Comparison of ENCODE assay signal across 24 cellular contexts in genomic region chr9:121191235-121191634, GRCh38. TPM values are rescaled to one million over a fixed set of nuclear protein-coding genes. Genes with fewer than 3 reads are reported as not detected.
DNase-seq lines count a peak whose midpoint lies in the region; ATAC-seq and TF ChIP-seq lines count a peak whose summit lies in the region.
"Had no signal": no experiment of that assay in that cellular context is flagged by ENCODE, and none has a peak within 500 bp of the region (broad histone marks: within the 10 kb centered on the region; RNA-seq: fewer than 3 reads in every experiment).

No MANE protein-coding gene starts in this region.

- no peak for DNase-seq in left ventricle myocardium superior
- no peak for DNase-seq in left ventricle myocardium inferior
- DNase-seq in immature natural killer cell, result no peak
- DNase-seq in stimulated activated naive B cell treated with anti-CD40 and anti-IgM and Interleukin-4, amounts not matched to agents 10 μg/mL and 1 μg/mL and 100 μg/mL, for 72 hours, result no peak
- DNase-seq in BE2C, result no peak
- DNase-seq in stimulated activated CD4-positive, alpha-beta T cell treated with anti-CD3 and anti-CD28 coated beads, Interleukin-12 subunit alpha, Interleukin-12 subunit beta, amount 100 ng/mL, for 4 hours, result no peak
- DNase-seq: activated CD4-positive, alpha-beta T cell treated with anti-CD3 and anti-CD28 coated beads for 48 hours; GM23248; midbrain; NCI-H1105; NCI-H187 treated with DMSO at 0.1 percent for 48 hours; NCI-H2171 treated with DMSO at 0.1 percent for 48 hours; NCI-H510A treated with DMSO at 0.1 percent for 48 hours; nephron progenitor cell; pancreas; PC-9; spleen; stimulated activated CD4-positive, alpha-beta T cell treated with anti-CD3 and anti-CD28 coated beads, Interleukin-4, amount 100 ng/mL, for 1 hour; T-helper 9 cell had no signal

- peaks cover 97% of the 10 kb centered on the region for H3K4me1 ChIP-seq in left ventricle myocardium inferior
- peaks cover 90% of the 10 kb centered on the region for H3K4me1 ChIP-seq in OCI-LY1 (ENCODE audit: insufficient read depth, low read length, severe bottlenecking)
- H3K4me1 ChIP-seq in BE2C, result peaks cover 6% of the 10 kb centered on the region

- ATAC-seq in left ventricle myocardium superior, result peak; percentile 17
- ATAC-seq in stimulated activated naive B cell treated with anti-CD40 and anti-IgM and Interleukin-4, amounts not matched to agents 10 μg/mL and 1 μg/mL and 100 μg/mL, for 72 hours (replicated peaks), result no peak
- ATAC-seq: pancreas; Right ventricle myocardium inferior; stimulated activated memory B cell treated with anti-CD40 and anti-IgM and Interleukin-4, amounts not matched to agents 10 μg/mL and 1 μg/mL and 100 μg/mL, for 72 hours had no signal

- H3K27me3 ChIP-seq in left ventricle myocardium inferior (ENCODE audit: low read depth) (no peaks in the 10 kb centered on the region), OCI-LY1 (ENCODE audit: insufficient read depth, low read length) (no peaks in the 10 kb centered on the region), BE2C (no peaks in the 10 kb centered on the region)
- H3K27me3 ChIP-seq: pancreas, spleen had no signal

- no peaks in the 10 kb centered on the region for H3K9me3 ChIP-seq in left ventricle myocardium inferior (replicated peaks)
- H3K9me3 ChIP-seq in OCI-LY1 (ENCODE audit: low read length), result no peaks in the 10 kb centered on the region
- H3K9me3 ChIP-seq in BE2C, result no peaks in the 10 kb centered on the region
- H3K9me3 ChIP-seq: pancreas, spleen had no signal

- peaks cover 2% of the 10 kb centered on the region for H3K36me3 ChIP-seq in left ventricle myocardium inferior
- peaks cover 30% of the 10 kb centered on the region; the same call in 1 of the 2 replicates for H3K36me3 ChIP-seq in OCI-LY1 (ENCODE audit: insufficient read depth, low read length)
- peaks cover 16% of the 10 kb centered on the region for H3K36me3 ChIP-seq in BE2C

- H3F3A ChIP-seq in OCI-LY1 (ENCODE audit: insufficient read depth, low read length), result no peaks in the 10 kb centered on the region

- TF ChIP-seq CTCF in left ventricle myocardium inferior (IDR thresholded peaks at IDR 0.05; ENCODE audit: borderline replicate concordance) (no peak), OCI-LY1 (IDR thresholded peaks at IDR 0.05; ENCODE audit: low read length) (no peak), BE2C (IDR thresholded peaks at IDR 0.05; ENCODE audit: low read depth, low read length) (no peak)

- H3K27me3 Mint-ChIP-seq in immature natural killer cell (ENCODE audit: low read depth in 3 of 3), result no peaks in the 10 kb centered on the region
- H3K27me3 Mint-ChIP-seq in stimulated activated naive B cell treated with anti-CD40 and anti-IgM and Interleukin-4, amounts not matched to agents 10 μg/mL and 1 μg/mL and 100 μg/mL, for 72 hours, result no peaks in the 10 kb centered on the region
- H3K27me3 Mint-ChIP-seq: brain; stimulated activated memory B cell treated with anti-CD40 and anti-IgM and Interleukin-4, amounts not matched to agents 10 μg/mL and 1 μg/mL and 100 μg/mL, for 72 hours had no signal

- H3K9me3 Mint-ChIP-seq in immature natural killer cell, result no peaks in the 10 kb centered on the region
- no peaks in the 10 kb centered on the region for H3K9me3 Mint-ChIP-seq in stimulated activated naive B cell treated with anti-CD40 and anti-IgM and Interleukin-4, amounts not matched to agents 10 μg/mL and 1 μg/mL and 100 μg/mL, for 72 hours
- H3K9me3 Mint-ChIP-seq: brain; nephron progenitor cell; stimulated activated memory B cell treated with anti-CD40 and anti-IgM and Interleukin-4, amounts not matched to agents 10 μg/mL and 1 μg/mL and 100 μg/mL, for 72 hours had no signal

- H3K9ac ChIP-seq in OCI-LY1 (ENCODE audit: low read length), result no peak overlapping the region
- H3K9ac ChIP-seq: GM23248 had no signal

- peak overlapping the region in 3 of 6 donors; percentile 19 to 29 (median 22) for H3K27ac Mint-ChIP-seq in immature natural killer cell
- H3K27ac Mint-ChIP-seq in stimulated activated naive B cell treated with anti-CD40 and anti-IgM and Interleukin-4, amounts not matched to agents 10 μg/mL and 1 μg/mL and 100 μg/mL, for 72 hours, result peak overlapping the region; percentile 31
- H3K27ac Mint-ChIP-seq: brain, nephron progenitor cell had no signal

- intact Hi-C loops in left ventricle myocardium superior (cut with micrococcal nuclease) (no loop called here), left ventricle myocardium inferior (cut with micrococcal nuclease) (no loop called here)

- no peak overlapping the region for H2AFZ ChIP-seq in OCI-LY1 (ENCODE audit: low read length)
- H2AFZ ChIP-seq: GM23248, PC-9 had no signal

- H3K27ac ChIP-seq in left ventricle myocardium inferior (replicated peaks) (no peak overlapping the region), OCI-LY1 (ENCODE audit: low read depth, low read length, poor library complexity, severe bottlenecking) (no peak overlapping the region)
- H3K27ac ChIP-seq: GM23248, pancreas, PC-9, spleen, VCaP had no signal

- peaks cover 81 to 98% of the 10 kb centered on the region in 2 donors for H3K4me1 Mint-ChIP-seq in immature natural killer cell
- H3K4me1 Mint-ChIP-seq in stimulated activated naive B cell treated with anti-CD40 and anti-IgM and Interleukin-4, amounts not matched to agents 10 μg/mL and 1 μg/mL and 100 μg/mL, for 72 hours, result peaks cover 23 to 36% of the 10 kb centered on the region in 2 donors

- 0 out of 2 replicates have a peak, but pooled peaks cover 2% of the 10 kb centered on the region for H4K20me1 ChIP-seq in OCI-LY1 (ENCODE audit: insufficient read depth, low read length)

- H3K79me2 ChIP-seq in OCI-LY1 (ENCODE audit: insufficient read depth, low read length), result peaks cover 91% of the 10 kb centered on the region

- H3K4me3 ChIP-seq in left ventricle myocardium inferior (no peak overlapping the region), OCI-LY1 (ENCODE audit: low read depth, low read length, poor library complexity, severe bottlenecking) (no peak overlapping the region), BE2C (ENCODE audit: low read depth, low read length) (no peak overlapping the region)
- H3K4me3 ChIP-seq: GM23248, pancreas, PC-9, spleen had no signal

- H3K9me2 ChIP-seq in OCI-LY1 (ENCODE audit: low read depth, low read length), result no peaks in the 10 kb centered on the region

- H3K36me3 Mint-ChIP-seq in immature natural killer cell, result peaks cover 0 to 4% (median 0%) of the 10 kb centered on the region in 3 donors
- H3K36me3 Mint-ChIP-seq in stimulated activated naive B cell treated with anti-CD40 and anti-IgM and Interleukin-4, amounts not matched to agents 10 μg/mL and 1 μg/mL and 100 μg/mL, for 72 hours, result peaks cover 4 to 9% of the 10 kb centered on the region in 2 donors

- H3K4me3 Mint-ChIP-seq in immature natural killer cell, result peak overlapping the region in 3 of 5 donors; percentile 12 to 64 (median 29)
- no peak overlapping the region for H3K4me3 Mint-ChIP-seq in stimulated activated naive B cell treated with anti-CD40 and anti-IgM and Interleukin-4, amounts not matched to agents 10 μg/mL and 1 μg/mL and 100 μg/mL, for 72 hours
- H3K4me3 Mint-ChIP-seq: nephron progenitor cell; stimulated activated memory B cell treated with anti-CD40 and anti-IgM and Interleukin-4, amounts not matched to agents 10 μg/mL and 1 μg/mL and 100 μg/mL, for 72 hours had no signal

- peak overlapping the region; percentile 3; the same call in 1 of the 2 replicates for H3K4me2 ChIP-seq in OCI-LY1 (ENCODE audit: low read length)
- H3K4me2 ChIP-seq: PC-9 had no signal

RNA-seq across cellular contexts. Expression of gene RAB14, which starts 10.4 kb away (rescaled TPM):
- total RNA-seq in left ventricle myocardium superior, result 57.7 TPM
- 51.3 TPM for total RNA-seq in left ventricle myocardium inferior
- 10 to 100 TPM; 28.2 to 44.9 (median 36.0) TPM for polyA plus RNA-seq in immature natural killer cell
- polyA plus RNA-seq in BE2C (2012; ENCODE audit: insufficient read depth, insufficient read length, low read depth), result 56.2 TPM

Comparison
In these comparisons a context has a peak if more than half of its experiments do, and no peak if none do; other contexts are left out.
1. H3K4me3 Mint-ChIP-seq: peak in immature natural killer cell (3 of 5); none in stimulated activated naive B cell treated with anti-CD40 and anti-IgM and Interleukin-4, amounts not matched to agents 10 μg/mL and 1 μg/mL and 100 μg/mL, for 72 hours (0 of 2).